ENCODE assay signal across 14 cellular contexts in genomic region chr6:137399949-137400443, GRCh38.
DNase-seq lines count a peak whose midpoint lies in the region; ATAC-seq and TF ChIP-seq lines count a peak whose summit lies in the region.
"Had no signal": no experiment of that assay in that cellular context is flagged by ENCODE, and none has a peak within 500 bp of the region (broad histone marks: within the 10 kb centered on the region; RNA-seq: fewer than 3 reads in every experiment).

No MANE protein-coding gene starts in this region.

- H3K4me3 Mint-ChIP-seq in activated naive CD4-positive, alpha-beta T cell treated with anti-CD3 and anti-CD28 coated beads for 36 hours, result no peak overlapping the region
- no peak overlapping the region for H3K4me3 Mint-ChIP-seq in activated naive CD4-positive, alpha-beta T cell treated with anti-CD3 and anti-CD28 coated beads, Interleukin-2, amount 10 ng/mL, durations not matched to agents 7 days and 5 days
- no peak overlapping the region for H3K4me3 Mint-ChIP-seq in neural progenitor cell
- H3K4me3 Mint-ChIP-seq: immature natural killer cell; naive thymus-derived CD8-positive, alpha-beta T cell had no signal

- peak overlapping the region; percentile 18 for H2AFZ ChIP-seq in neural progenitor cell (replicated peaks)

- no peak for TF ChIP-seq CTCF in neural progenitor cell (IDR thresholded peaks at IDR 0.05)

- intact Hi-C loops in activated naive CD4-positive, alpha-beta T cell treated with anti-CD3 and anti-CD28 coated beads for 36 hours (cut with micrococcal nuclease), result loop anchor here (1.0 to 5.0 kb wide), 2 partner anchors 11 to 243 kb away; no protein-coding TSS in a partner anchor

- DNase-seq in DMS53 (lab: John Stamatoyannopoulos, UW) (peak; percentile 15), DMS53 treated with DMSO at 0.1 percent for 48 hours (lab: John Stamatoyannopoulos, UW; ENCODE audit: unreplicated experiment) (no peak), NCI-H69 (lab: John Stamatoyannopoulos, UW) (peak; percentile 99), neural progenitor cell (ENCODE audit: low spot score) (no peak), NCI-H1092 treated with DMSO at 0.1 percent for 48 hours (lab: John Stamatoyannopoulos, UW) (no peak)
- peak; percentile 52 for DNase-seq in activated naive CD4-positive, alpha-beta T cell treated with anti-CD3 and anti-CD28 coated beads for 36 hours
- DNase-seq in activated naive CD4-positive, alpha-beta T cell treated with anti-CD3 and anti-CD28 coated beads, Interleukin-2, amount 10 ng/mL, durations not matched to agents 7 days and 5 days, result no peak
- DNase-seq: C1 segment of cervical spinal cord; DMS79; immature natural killer cell; KBM-7; naive thymus-derived CD8-positive, alpha-beta T cell; Peyer's patch had no signal

- H3K4me1 ChIP-seq in neural progenitor cell, result no peaks in the 10 kb centered on the region
- H3K4me1 ChIP-seq: Peyer's patch had no signal

- peaks cover 9% of the 10 kb centered on the region for H3K4me1 Mint-ChIP-seq in activated naive CD4-positive, alpha-beta T cell treated with anti-CD3 and anti-CD28 coated beads for 36 hours (ENCODE audit: low read depth)
- H3K4me1 Mint-ChIP-seq in activated naive CD4-positive, alpha-beta T cell treated with anti-CD3 and anti-CD28 coated beads, Interleukin-2, amount 10 ng/mL, durations not matched to agents 7 days and 5 days, result no peaks in the 10 kb centered on the region
- H3K4me1 Mint-ChIP-seq in neural progenitor cell, result peaks cover 5% of the 10 kb centered on the region

- H3K4me3 ChIP-seq in neural progenitor cell, result no peak overlapping the region
- H3K4me3 ChIP-seq: Peyer's patch had no signal

- no peak overlapping the region for H3K4me2 ChIP-seq in neural progenitor cell

- ATAC-seq in HG02678 (IDR thresholded peaks at IDR 0.05; ENCODE audit: unreplicated experiment), result no peak
- ATAC-seq: naive thymus-derived CD8-positive, alpha-beta T cell had no signal

- no peaks in the 10 kb centered on the region for H3K9me3 ChIP-seq in neural progenitor cell (ENCODE audit: low read depth)
- H3K9me3 ChIP-seq: Peyer's patch had no signal

- no peaks in the 10 kb centered on the region for H3K79me2 ChIP-seq in neural progenitor cell (ENCODE audit: low read depth)

- H3K9ac ChIP-seq in neural progenitor cell, result no peak overlapping the region

- no peaks in the 10 kb centered on the region for H3K27me3 ChIP-seq in neural progenitor cell
- H3K27me3 ChIP-seq: Peyer's patch had no signal

- H3K27ac Mint-ChIP-seq in activated naive CD4-positive, alpha-beta T cell treated with anti-CD3 and anti-CD28 coated beads for 36 hours, result no peak overlapping the region
- no peak overlapping the region for H3K27ac Mint-ChIP-seq in activated naive CD4-positive, alpha-beta T cell treated with anti-CD3 and anti-CD28 coated beads, Interleukin-2, amount 10 ng/mL, durations not matched to agents 7 days and 5 days
- H3K27ac Mint-ChIP-seq in neural progenitor cell, result no peak overlapping the region
- H3K27ac Mint-ChIP-seq: immature natural killer cell; naive thymus-derived CD8-positive, alpha-beta T cell had no signal

- no peaks in the 10 kb centered on the region for H3K36me3 ChIP-seq in neural progenitor cell
- H3K36me3 ChIP-seq: Peyer's patch had no signal

- H4K20me1 ChIP-seq in neural progenitor cell (ENCODE audit: low read depth), result no peaks in the 10 kb centered on the region

- H3K27ac ChIP-seq in neural progenitor cell, result no peak overlapping the region
- H3K27ac ChIP-seq: Peyer's patch had no signal

- CTCF ChIA-PET in activated naive CD4-positive, alpha-beta T cell treated with anti-CD3 and anti-CD28 coated beads for 36 hours (lab: Charles Lee), result interaction anchor here (0.9 to 1.5 kb wide), 3 partner anchors 24 to 171 kb away, joined by 3 to 4 read pairs (median 3); no protein-coding TSS in a partner anchor
- CTCF ChIA-PET in activated naive CD4-positive, alpha-beta T cell treated with anti-CD3 and anti-CD28 coated beads, Interleukin-2, amount 10 ng/mL, durations not matched to agents 7 days and 5 days (lab: Charles Lee), result no interaction called here

- H3K36me3 Mint-ChIP-seq in activated naive CD4-positive, alpha-beta T cell treated with anti-CD3 and anti-CD28 coated beads for 36 hours (ENCODE audit: low read depth), result no peaks in the 10 kb centered on the region
- H3K36me3 Mint-ChIP-seq in activated naive CD4-positive, alpha-beta T cell treated with anti-CD3 and anti-CD28 coated beads, Interleukin-2, amount 10 ng/mL, durations not matched to agents 7 days and 5 days, result peaks cover 4% of the 10 kb centered on the region
- H3K36me3 Mint-ChIP-seq in neural progenitor cell, result no peaks in the 10 kb centered on the region

- H3K9me3 Mint-ChIP-seq in activated naive CD4-positive, alpha-beta T cell treated with anti-CD3 and anti-CD28 coated beads for 36 hours, result no peaks in the 10 kb centered on the region
- H3K9me3 Mint-ChIP-seq in activated naive CD4-positive, alpha-beta T cell treated with anti-CD3 and anti-CD28 coated beads, Interleukin-2, amount 10 ng/mL, durations not matched to agents 7 days and 5 days, result peaks cover 3% of the 10 kb centered on the region
- peaks cover 2% of the 10 kb centered on the region for H3K9me3 Mint-ChIP-seq in neural progenitor cell

- no peaks in the 10 kb centered on the region for H3K27me3 Mint-ChIP-seq in activated naive CD4-positive, alpha-beta T cell treated with anti-CD3 and anti-CD28 coated beads for 36 hours (ENCODE audit: low read depth)
- no peaks in the 10 kb centered on the region for H3K27me3 Mint-ChIP-seq in activated naive CD4-positive, alpha-beta T cell treated with anti-CD3 and anti-CD28 coated beads, Interleukin-2, amount 10 ng/mL, durations not matched to agents 7 days and 5 days
- peaks cover 2% of the 10 kb centered on the region for H3K27me3 Mint-ChIP-seq in neural progenitor cell (ENCODE audit: insufficient read depth, low read depth)
- H3K27me3 Mint-ChIP-seq: naive thymus-derived CD8-positive, alpha-beta T cell had no signal

- no peaks in the 10 kb centered on the region for H3F3A ChIP-seq in neural progenitor cell (ENCODE audit: low read depth)

Comparison
In these comparisons a context has a peak if more than half of its experiments do, and no peak if none do; other contexts are left out.
1. DNase-seq: peak in DMS53 (single experiment), activated naive CD4-positive, alpha-beta T cell treated with anti-CD3 and anti-CD28 coated beads for 36 hours (single experiment) and NCI-H69 (single experiment); none in DMS53 treated with DMSO at 0.1 percent for 48 hours (single experiment), activated naive CD4-positive, alpha-beta T cell treated with anti-CD3 and anti-CD28 coated beads, Interleukin-2, amount 10 ng/mL, durations not matched to agents 7 days and 5 days (single experiment), neural progenitor cell (single experiment) and NCI-H1092 treated with DMSO at 0.1 percent for 48 hours (single experiment).